1 cellular context compared by ENCODE assay signal in the genomic region with DNA sequence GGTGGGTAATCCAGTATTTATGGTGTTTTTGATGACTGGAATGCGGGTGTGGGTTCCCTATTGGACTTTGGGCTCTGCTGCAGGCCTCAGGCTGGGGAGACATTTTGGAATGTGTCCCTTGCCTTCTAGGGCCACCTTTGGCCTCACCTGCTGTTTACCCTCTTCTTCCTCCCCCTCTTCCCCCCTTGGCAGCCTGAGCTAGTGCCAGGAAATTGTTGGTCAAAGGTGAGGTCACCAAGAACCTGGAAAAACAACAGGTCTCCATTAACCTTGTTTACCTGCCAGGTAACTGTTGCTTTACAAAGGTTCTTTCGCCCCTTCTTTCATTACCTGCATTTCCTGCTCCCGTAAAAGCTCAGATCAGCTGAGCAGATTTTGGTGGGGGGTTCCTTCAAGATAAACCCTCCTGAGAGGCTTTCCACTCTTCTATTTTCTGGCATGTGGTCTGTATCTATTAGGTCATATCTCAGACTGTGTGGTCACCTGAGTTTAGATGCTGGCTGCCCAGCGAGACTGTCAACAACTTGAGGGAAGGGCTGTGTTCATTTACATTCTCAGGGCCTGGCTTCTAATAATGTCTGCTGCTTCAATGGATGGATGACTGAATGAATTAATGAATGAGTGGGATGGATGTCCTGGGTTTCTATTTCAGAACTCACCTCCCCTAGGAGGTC.
TF ChIP-seq lines count a peak whose summit lies in the region.

No MANE protein-coding gene starts in this region.

TF ChIP-seq in HepG2, 621 proteins besides CTCF, POLR2A, EP300 and RAD21 (continued from another document and continues in another):
- TF ChIP-seq, protein P1, sequence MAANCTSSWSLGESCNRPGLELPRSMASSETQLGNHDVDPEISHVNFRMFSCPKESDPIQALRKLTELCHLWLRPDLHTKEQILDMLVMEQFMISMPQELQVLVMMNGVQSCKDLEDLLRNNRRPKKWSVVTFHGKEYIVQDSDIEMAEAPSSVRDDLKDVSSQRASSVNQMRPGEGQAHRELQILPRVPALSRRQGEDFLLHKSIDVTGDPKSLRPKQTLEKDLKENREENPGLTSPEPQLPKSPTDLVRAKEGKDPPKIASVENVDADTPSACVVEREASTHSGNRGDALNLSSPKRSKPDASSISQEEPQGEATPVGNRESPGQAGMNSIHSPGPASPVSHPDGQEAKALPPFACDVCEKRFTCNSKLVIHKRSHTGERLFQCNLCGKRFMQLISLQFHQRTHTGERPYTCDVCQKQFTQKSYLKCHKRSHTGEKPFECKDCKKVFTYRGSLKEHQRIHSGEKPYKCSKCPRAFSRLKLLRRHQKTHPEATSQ (CRISPR knock-in tag; IDR thresholded peaks at IDR 0.05; ENCODE audit: borderline replicate concordance): no peak
- TF ChIP-seq SP140L (CRISPR knock-in tag; IDR thresholded peaks at IDR 0.05; ENCODE audit: borderline replicate concordance): no peak
- TF ChIP-seq SIN3A (IDR thresholded peaks at IDR 0.05; ENCODE audit: borderline replicate concordance, low read depth, low read length): 0 out of 2 replicates have a peak, but pooled peaks have one; percentile 42
- 0 out of 2 replicates have a peak, but pooled peaks have one; percentile 46 for TF ChIP-seq BRD4 (CRISPR knock-in tag; IDR thresholded peaks at IDR 0.05)
- TF ChIP-seq TCF7L2 (IDR thresholded peaks at IDR 0.05; ENCODE audit: low read depth, low read length): no peak
- TF ChIP-seq CHCHD3 (CRISPR knock-in tag; IDR thresholded peaks at IDR 0.05): no peak
- no peak for TF ChIP-seq ZNF530 (CRISPR knock-in tag; IDR thresholded peaks at IDR 0.05; ENCODE audit: low read depth)
- TF ChIP-seq ZNF180 (CRISPR knock-in tag; IDR thresholded peaks at IDR 0.05; ENCODE audit: borderline replicate concordance, low read depth): no peak
- no peak for TF ChIP-seq ZNF749 (CRISPR knock-in tag; IDR thresholded peaks at IDR 0.05; ENCODE audit: borderline replicate concordance)
- TF ChIP-seq, protein P2, sequence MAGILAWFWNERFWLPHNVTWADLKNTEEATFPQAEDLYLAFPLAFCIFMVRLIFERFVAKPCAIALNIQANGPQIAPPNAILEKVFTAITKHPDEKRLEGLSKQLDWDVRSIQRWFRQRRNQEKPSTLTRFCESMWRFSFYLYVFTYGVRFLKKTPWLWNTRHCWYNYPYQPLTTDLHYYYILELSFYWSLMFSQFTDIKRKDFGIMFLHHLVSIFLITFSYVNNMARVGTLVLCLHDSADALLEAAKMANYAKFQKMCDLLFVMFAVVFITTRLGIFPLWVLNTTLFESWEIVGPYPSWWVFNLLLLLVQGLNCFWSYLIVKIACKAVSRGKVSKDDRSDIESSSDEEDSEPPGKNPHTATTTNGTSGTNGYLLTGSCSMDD (CRISPR knock-in tag; IDR thresholded peaks at IDR 0.05): no peak
- TF ChIP-seq, protein P3, sequence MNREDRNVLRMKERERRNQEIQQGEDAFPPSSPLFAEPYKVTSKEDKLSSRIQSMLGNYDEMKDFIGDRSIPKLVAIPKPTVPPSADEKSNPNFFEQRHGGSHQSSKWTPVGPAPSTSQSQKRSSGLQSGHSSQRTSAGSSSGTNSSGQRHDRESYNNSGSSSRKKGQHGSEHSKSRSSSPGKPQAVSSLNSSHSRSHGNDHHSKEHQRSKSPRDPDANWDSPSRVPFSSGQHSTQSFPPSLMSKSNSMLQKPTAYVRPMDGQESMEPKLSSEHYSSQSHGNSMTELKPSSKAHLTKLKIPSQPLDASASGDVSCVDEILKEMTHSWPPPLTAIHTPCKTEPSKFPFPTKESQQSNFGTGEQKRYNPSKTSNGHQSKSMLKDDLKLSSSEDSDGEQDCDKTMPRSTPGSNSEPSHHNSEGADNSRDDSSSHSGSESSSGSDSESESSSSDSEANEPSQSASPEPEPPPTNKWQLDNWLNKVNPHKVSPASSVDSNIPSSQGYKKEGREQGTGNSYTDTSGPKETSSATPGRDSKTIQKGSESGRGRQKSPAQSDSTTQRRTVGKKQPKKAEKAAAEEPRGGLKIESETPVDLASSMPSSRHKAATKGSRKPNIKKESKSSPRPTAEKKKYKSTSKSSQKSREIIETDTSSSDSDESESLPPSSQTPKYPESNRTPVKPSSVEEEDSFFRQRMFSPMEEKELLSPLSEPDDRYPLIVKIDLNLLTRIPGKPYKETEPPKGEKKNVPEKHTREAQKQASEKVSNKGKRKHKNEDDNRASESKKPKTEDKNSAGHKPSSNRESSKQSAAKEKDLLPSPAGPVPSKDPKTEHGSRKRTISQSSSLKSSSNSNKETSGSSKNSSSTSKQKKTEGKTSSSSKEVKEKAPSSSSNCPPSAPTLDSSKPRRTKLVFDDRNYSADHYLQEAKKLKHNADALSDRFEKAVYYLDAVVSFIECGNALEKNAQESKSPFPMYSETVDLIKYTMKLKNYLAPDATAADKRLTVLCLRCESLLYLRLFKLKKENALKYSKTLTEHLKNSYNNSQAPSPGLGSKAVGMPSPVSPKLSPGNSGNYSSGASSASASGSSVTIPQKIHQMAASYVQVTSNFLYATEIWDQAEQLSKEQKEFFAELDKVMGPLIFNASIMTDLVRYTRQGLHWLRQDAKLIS (CRISPR knock-in tag; IDR thresholded peaks at IDR 0.05): no peak
- TF ChIP-seq ZNF839 (CRISPR knock-in tag; IDR thresholded peaks at IDR 0.05; ENCODE audit: borderline replicate concordance): no peak
- TF ChIP-seq, protein P4, sequence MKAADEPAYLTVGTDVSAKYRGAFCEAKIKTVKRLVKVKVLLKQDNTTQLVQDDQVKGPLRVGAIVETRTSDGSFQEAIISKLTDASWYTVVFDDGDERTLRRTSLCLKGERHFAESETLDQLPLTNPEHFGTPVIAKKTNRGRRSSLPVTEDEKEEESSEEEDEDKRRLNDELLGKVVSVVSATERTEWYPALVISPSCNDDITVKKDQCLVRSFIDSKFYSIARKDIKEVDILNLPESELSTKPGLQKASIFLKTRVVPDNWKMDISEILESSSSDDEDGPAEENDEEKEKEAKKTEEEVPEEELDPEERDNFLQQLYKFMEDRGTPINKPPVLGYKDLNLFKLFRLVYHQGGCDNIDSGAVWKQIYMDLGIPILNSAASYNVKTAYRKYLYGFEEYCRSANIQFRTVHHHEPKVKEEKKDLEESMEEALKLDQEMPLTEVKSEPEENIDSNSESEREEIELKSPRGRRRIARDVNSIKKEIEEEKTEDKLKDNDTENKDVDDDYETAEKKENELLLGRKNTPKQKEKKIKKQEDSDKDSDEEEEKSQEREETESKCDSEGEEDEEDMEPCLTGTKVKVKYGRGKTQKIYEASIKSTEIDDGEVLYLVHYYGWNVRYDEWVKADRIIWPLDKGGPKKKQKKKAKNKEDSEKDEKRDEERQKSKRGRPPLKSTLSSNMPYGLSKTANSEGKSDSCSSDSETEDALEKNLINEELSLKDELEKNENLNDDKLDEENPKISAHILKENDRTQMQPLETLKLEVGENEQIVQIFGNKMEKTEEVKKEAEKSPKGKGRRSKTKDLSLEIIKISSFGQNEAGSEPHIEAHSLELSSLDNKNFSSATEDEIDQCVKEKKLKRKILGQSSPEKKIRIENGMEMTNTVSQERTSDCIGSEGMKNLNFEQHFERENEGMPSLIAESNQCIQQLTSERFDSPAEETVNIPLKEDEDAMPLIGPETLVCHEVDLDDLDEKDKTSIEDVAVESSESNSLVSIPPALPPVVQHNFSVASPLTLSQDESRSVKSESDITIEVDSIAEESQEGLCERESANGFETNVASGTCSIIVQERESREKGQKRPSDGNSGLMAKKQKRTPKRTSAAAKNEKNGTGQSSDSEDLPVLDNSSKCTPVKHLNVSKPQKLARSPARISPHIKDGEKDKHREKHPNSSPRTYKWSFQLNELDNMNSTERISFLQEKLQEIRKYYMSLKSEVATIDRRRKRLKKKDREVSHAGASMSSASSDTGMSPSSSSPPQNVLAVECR (CRISPR knock-in tag; IDR thresholded peaks at IDR 0.05; ENCODE audit: borderline replicate concordance): peak; percentile 51; the same call in 1 of the 2 replicates
- TF ChIP-seq, protein P5, sequence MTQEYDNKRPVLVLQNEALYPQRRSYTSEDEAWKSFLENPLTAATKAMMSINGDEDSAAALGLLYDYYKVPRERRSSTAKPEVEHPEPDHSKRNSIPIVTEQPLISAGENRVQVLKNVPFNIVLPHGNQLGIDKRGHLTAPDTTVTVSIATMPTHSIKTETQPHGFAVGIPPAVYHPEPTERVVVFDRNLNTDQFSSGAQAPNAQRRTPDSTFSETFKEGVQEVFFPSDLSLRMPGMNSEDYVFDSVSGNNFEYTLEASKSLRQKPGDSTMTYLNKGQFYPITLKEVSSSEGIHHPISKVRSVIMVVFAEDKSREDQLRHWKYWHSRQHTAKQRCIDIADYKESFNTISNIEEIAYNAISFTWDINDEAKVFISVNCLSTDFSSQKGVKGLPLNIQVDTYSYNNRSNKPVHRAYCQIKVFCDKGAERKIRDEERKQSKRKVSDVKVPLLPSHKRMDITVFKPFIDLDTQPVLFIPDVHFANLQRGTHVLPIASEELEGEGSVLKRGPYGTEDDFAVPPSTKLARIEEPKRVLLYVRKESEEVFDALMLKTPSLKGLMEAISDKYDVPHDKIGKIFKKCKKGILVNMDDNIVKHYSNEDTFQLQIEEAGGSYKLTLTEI (CRISPR knock-in tag; conservative IDR thresholded peaks at IDR 0.05): no peak
- no peak for TF ChIP-seq NR3C1 (CRISPR knock-in tag; IDR thresholded peaks at IDR 0.05)
- no peak for TF ChIP-seq ZNF775 (CRISPR knock-in tag; IDR thresholded peaks at IDR 0.05; ENCODE audit: borderline replicate concordance)
- TF ChIP-seq NR2C2 (CRISPR knock-in tag; IDR thresholded peaks at IDR 0.05; ENCODE audit: borderline replicate concordance): peak; percentile 46; the same call in 1 of the 2 replicates
- TF ChIP-seq, protein P6, sequence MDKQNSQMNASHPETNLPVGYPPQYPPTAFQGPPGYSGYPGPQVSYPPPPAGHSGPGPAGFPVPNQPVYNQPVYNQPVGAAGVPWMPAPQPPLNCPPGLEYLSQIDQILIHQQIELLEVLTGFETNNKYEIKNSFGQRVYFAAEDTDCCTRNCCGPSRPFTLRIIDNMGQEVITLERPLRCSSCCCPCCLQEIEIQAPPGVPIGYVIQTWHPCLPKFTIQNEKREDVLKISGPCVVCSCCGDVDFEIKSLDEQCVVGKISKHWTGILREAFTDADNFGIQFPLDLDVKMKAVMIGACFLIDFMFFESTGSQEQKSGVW (CRISPR knock-in tag; IDR thresholded peaks at IDR 0.05; ENCODE audit: borderline replicate concordance): no peak
- TF ChIP-seq ZNF883 (CRISPR knock-in tag; IDR thresholded peaks at IDR 0.05; ENCODE audit: not compliant biosample characterization): no peak
- TF ChIP-seq SALL2 (CRISPR knock-in tag; IDR thresholded peaks at IDR 0.05): no peak
- TF ChIP-seq ZNF260 (CRISPR knock-in tag; IDR thresholded peaks at IDR 0.05; ENCODE audit: borderline replicate concordance, low read depth): no peak
- TF ChIP-seq, protein P7, sequence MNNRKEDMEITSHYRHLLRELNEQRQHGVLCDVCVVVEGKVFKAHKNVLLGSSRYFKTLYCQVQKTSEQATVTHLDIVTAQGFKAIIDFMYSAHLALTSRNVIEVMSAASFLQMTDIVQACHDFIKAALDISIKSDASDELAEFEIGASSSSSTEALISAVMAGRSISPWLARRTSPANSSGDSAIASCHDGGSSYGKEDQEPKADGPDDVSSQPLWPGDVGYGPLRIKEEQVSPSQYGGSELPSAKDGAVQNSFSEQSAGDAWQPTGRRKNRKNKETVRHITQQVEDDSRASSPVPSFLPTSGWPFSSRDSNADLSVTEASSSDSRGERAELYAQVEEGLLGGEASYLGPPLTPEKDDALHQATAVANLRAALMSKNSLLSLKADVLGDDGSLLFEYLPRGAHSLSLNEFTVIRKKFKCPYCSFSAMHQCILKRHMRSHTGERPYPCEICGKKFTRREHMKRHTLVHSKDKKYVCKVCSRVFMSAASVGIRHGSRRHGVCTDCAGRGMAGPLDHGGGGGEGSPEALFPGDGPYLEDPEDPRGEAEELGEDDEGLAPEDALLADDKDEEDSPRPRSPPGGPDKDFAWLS (CRISPR knock-in tag; IDR thresholded peaks at IDR 0.05; ENCODE audit: borderline replicate concordance): no peak
- TF ChIP-seq GTF3A (CRISPR knock-in tag; conservative IDR thresholded peaks at IDR 0.05): 0 out of 2 replicates have a peak, but pooled peaks have one; percentile 41
- TF ChIP-seq ZBTB8A (CRISPR knock-in tag; IDR thresholded peaks at IDR 0.05; ENCODE audit: borderline replicate concordance, low read depth): no peak
- TF ChIP-seq, protein P8, sequence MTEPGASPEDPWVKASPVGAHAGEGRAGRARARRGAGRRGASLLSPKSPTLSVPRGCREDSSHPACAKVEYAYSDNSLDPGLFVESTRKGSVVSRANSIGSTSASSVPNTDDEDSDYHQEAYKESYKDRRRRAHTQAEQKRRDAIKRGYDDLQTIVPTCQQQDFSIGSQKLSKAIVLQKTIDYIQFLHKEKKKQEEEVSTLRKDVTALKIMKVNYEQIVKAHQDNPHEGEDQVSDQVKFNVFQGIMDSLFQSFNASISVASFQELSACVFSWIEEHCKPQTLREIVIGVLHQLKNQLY (CRISPR knock-in tag; IDR thresholded peaks at IDR 0.05): peak; percentile 69; the same call in 1 of the 2 replicates
- TF ChIP-seq ZMYM2 (CRISPR knock-in tag; IDR thresholded peaks at IDR 0.05): 0 out of 2 replicates have a peak, but pooled peaks have one; percentile 16
- TF ChIP-seq EED (CRISPR knock-in tag; IDR thresholded peaks at IDR 0.05): no peak
- TF ChIP-seq MBD4 (IDR thresholded peaks at IDR 0.05; ENCODE audit: borderline replicate concordance, low read length): no peak
- TF ChIP-seq CBFB (CRISPR knock-in tag; IDR thresholded peaks at IDR 0.05): peak; percentile 67; the same call in 1 of the 2 replicates
- peak; percentile 72; the same call in 1 of the 2 replicates for TF ChIP-seq ZNF350 (CRISPR knock-in tag; IDR thresholded peaks at IDR 0.05; ENCODE audit: borderline replicate concordance, low read depth)
- no peak for TF ChIP-seq RELA (CRISPR knock-in tag; IDR thresholded peaks at IDR 0.05)
- no peak for TF ChIP-seq ZSCAN12 (CRISPR knock-in tag; IDR thresholded peaks at IDR 0.05)
- no peak for TF ChIP-seq HMGA1 (CRISPR knock-in tag; conservative IDR thresholded peaks at IDR 0.05)
- TF ChIP-seq FOXK2 (IDR thresholded peaks at IDR 0.05): peak; percentile 39; the same call in 1 of the 2 replicates
- no peak for TF ChIP-seq ZNF672 (CRISPR knock-in tag; IDR thresholded peaks at IDR 0.05)
